ENCODE assay signal across 8 cellular contexts in genomic region chr15:65303687-65304392, GRCh38. TPM values are rescaled to one million over a fixed set of nuclear protein-coding genes. Genes with fewer than 3 reads are reported as not detected.
DNase-seq lines count a peak whose midpoint lies in the region; ATAC-seq and TF ChIP-seq lines count a peak whose summit lies in the region.

No MANE protein-coding gene starts in this region.

- peak overlapping the region; percentile 96 for H3K27ac Mint-ChIP-seq in T-helper 1 cell treated with Interleukin-12 subunit alpha and Interleukin-12 subunit beta and Interleukin-4 antibody, amounts not matched to agents 30 μg/mL and 1 μg/mL, for 36 hours

- intact Hi-C loops in mammary epithelial cell (cut with micrococcal nuclease) = loop anchor here (1.0 to 5.0 kb wide), 4 partner anchors 8 to 572 kb away; partner anchors contain the start of gene RNU5A-1
- intact Hi-C loops in spleen (cut with DNase I; ENCODE audit: low total_unique reads) = no loop called here

- CTCF ChIA-PET in AG04449 (lab: Yijun Ruan, JAX) (interaction anchor here (0.8 to 1.5 kb wide), 2 partner anchors 18 to 118 kb away, joined by 4 read pairs; no protein-coding TSS in a partner anchor), mammary epithelial cell (lab: Charles Lee; ENCODE audit: low non-redundant PET) (no interaction called here)

- H3K4me1 Mint-ChIP-seq in T-helper 1 cell treated with Interleukin-12 subunit alpha and Interleukin-12 subunit beta and Interleukin-4 antibody, amounts not matched to agents 30 μg/mL and 1 μg/mL, for 36 hours (ENCODE audit: low read depth) = peaks cover 27% of the 10 kb centered on the region

- H3K27me3 ChIP-seq in mammary epithelial cell (ENCODE audit: insufficient read depth, low read length) (no peaks in the 10 kb centered on the region), spleen (replicated peaks in 1 of 7) (no peaks in the 10 kb centered on the region)

- WGBS in mammary epithelial cell (ENCODE audit: low coverage, missing lambda C conversion rate) = 2% methylated on average over 25 of the region's 25 CpGs
- 2 to 4% (median 2%) methylated on average over 25 of the region's 25 CpGs for WGBS in spleen, 5 donors

- H3K4me3 ChIP-seq in AG04449 (ENCODE audit: low read depth, low read length) = peak overlapping the region; percentile 56
- H3K4me3 ChIP-seq in mammary epithelial cell (replicated peaks in 1 of 3; ENCODE audit: insufficient read depth in 1 of 3, low read depth in 2 of 3, low read length in 3 of 3) = peak overlapping the region; percentile 40 to 90 (median 45)
- H3K4me3 ChIP-seq in spleen = peak overlapping the region; percentile 37 to 80 (median 48)

- H3K4me2 ChIP-seq in mammary epithelial cell (ENCODE audit: insufficient read depth, low read depth, low read length) = peak overlapping the region; percentile 88

- DNase-seq in AG04449 (ENCODE audit: low read depth, low spot score) (no peak), Kasumi-1 (lab: John Stamatoyannopoulos, UW) (peak; percentile 74 to 80), mammary epithelial cell (peak; percentile 66), kidney glomerular epithelial cell (lab: John Stamatoyannopoulos, UW) (peak; percentile 82), spleen (peak; percentile 85)

- peak overlapping the region; percentile 95 for H2AFZ ChIP-seq in mammary epithelial cell (ENCODE audit: low read depth, low read length)

- peak overlapping the region; percentile 86 for H3K9ac ChIP-seq in mammary epithelial cell (ENCODE audit: insufficient read depth, low read length)

- no peaks in the 10 kb centered on the region for H3K27me3 Mint-ChIP-seq in T-helper 1 cell treated with Interleukin-12 subunit alpha and Interleukin-12 subunit beta and Interleukin-4 antibody, amounts not matched to agents 30 μg/mL and 1 μg/mL, for 36 hours (ENCODE audit: low read depth)

- H3K27ac ChIP-seq in mammary epithelial cell (ENCODE audit: insufficient read depth, low read depth, low read length) (peak overlapping the region; percentile 100), spleen (peak overlapping the region; percentile 79 to 94 (median 90))

- H3K4me1 ChIP-seq in mammary epithelial cell (ENCODE audit: insufficient read depth, low read length) = peaks cover 14% of the 10 kb centered on the region
- H3K4me1 ChIP-seq in spleen = peaks cover 4 to 50% (median 20%) of the 10 kb centered on the region in 6 donors

- H3K4me3 Mint-ChIP-seq in T-helper 1 cell treated with Interleukin-12 subunit alpha and Interleukin-12 subunit beta and Interleukin-4 antibody, amounts not matched to agents 30 μg/mL and 1 μg/mL, for 36 hours = peak overlapping the region; percentile 93

- H3K36me3 Mint-ChIP-seq in T-helper 1 cell treated with Interleukin-12 subunit alpha and Interleukin-12 subunit beta and Interleukin-4 antibody, amounts not matched to agents 30 μg/mL and 1 μg/mL, for 36 hours (ENCODE audit: low read depth) = no peaks in the 10 kb centered on the region

- TF ChIP-seq CTCF in AG04449 (IDR thresholded peaks at IDR 0.05; ENCODE audit: insufficient read depth, low read length, missing control alignments) (no peak), mammary epithelial cell (conservative IDR thresholded peaks at IDR 0.05 in 1 of 2, IDR thresholded peaks at IDR 0.05 in 1 of 2; ENCODE audit: extremely low read depth in 1 of 2, insufficient read depth in 1 of 2, low read depth in 1 of 2, low read length in 2 of 2) (no peak), spleen (IDR thresholded peaks at IDR 0.05 in 8 of 11, conservative IDR thresholded peaks at IDR 0.05 in 3 of 11) (no peak)

- no TSS peak for BruUV-seq in mammary epithelial cell (replicated peaks; lab: Mats Ljungman, UMichigan)

- dilution Hi-C loops in mammary epithelial cell (cut with HindIII; ENCODE audit: low sequenced_read_pairs) = no loop called here

- no peaks in the 10 kb centered on the region for H3K79me2 ChIP-seq in mammary epithelial cell (ENCODE audit: insufficient read depth, low read length)

- TF ChIP-seq POLR2A in spleen (IDR thresholded peaks at IDR 0.05) = no peak

- in situ Hi-C loops in mammary epithelial cell (cut with MboI; ENCODE audit: low sequenced_read_pairs in 2 of 2) = no loop called here

- H3K36me3 ChIP-seq in mammary epithelial cell (ENCODE audit: insufficient read depth, low read length) = no peaks in the 10 kb centered on the region
- H3K36me3 ChIP-seq in spleen = no peaks in the 10 kb centered on the region

- ATAC-seq in GM19035 (IDR thresholded peaks at IDR 0.05; ENCODE audit: unreplicated experiment) (peak; percentile 9), HG02970 (IDR thresholded peaks at IDR 0.05; ENCODE audit: low FRiP score, unreplicated experiment) (no peak)

- H3K9me3 ChIP-seq in mammary epithelial cell (replicated peaks; ENCODE audit: insufficient read depth, low read length) (no peaks in the 10 kb centered on the region), spleen (no peaks in the 10 kb centered on the region)

- H3K9me3 Mint-ChIP-seq in T-helper 1 cell treated with Interleukin-12 subunit alpha and Interleukin-12 subunit beta and Interleukin-4 antibody, amounts not matched to agents 30 μg/mL and 1 μg/mL, for 36 hours = no peaks in the 10 kb centered on the region

- no peaks in the 10 kb centered on the region for H4K20me1 ChIP-seq in mammary epithelial cell (ENCODE audit: insufficient read depth, low read length)

- POLR2A ChIA-PET in AG04449 (lab: Yijun Ruan, JAX) = interaction anchor here (0.5 to 2.7 kb wide), 20 partner anchors 7 to 281 kb away, joined by 3 to 42 read pairs (median 6); partner anchors contain the start of genes CILP, CLPX, PARP16 and RNU5A-1

RNA-seq across cellular contexts. Expression of gene RNU5B-1, which starts 0.6 kb away (rescaled TPM):
- not detected for total RNA-seq in mammary epithelial cell
- not detected for polyA plus RNA-seq in mammary epithelial cell
- under 0.01 TPM for polyA minus RNA-seq in mammary epithelial cell
- total RNA-seq in spleen = 10 to 100 TPM in 4 of 7 donors, not detected in 3; 24.2 to 62.3 (median 32.6) TPM
- not detected for polyA plus RNA-seq in spleen

RNA-seq across cellular contexts. Expression of gene RNU5A-1, which starts 8.0 kb away (rescaled TPM):
- total RNA-seq in mammary epithelial cell = not detected
- polyA plus RNA-seq in mammary epithelial cell = not detected
- polyA minus RNA-seq in mammary epithelial cell = under 0.01 TPM
- total RNA-seq in spleen = not detected
- polyA plus RNA-seq in spleen = not detected

RNA-seq across cellular contexts. Expression of gene PARP16, which starts 17.2 kb away (rescaled TPM):
- total RNA-seq in mammary epithelial cell (1 to 10 TPM; 4.9 to 5.2 TPM), spleen (10 to 100 TPM in 4 of 7 donors, 1 to 10 TPM in 3; 8.7 to 11.3 (median 10.2) TPM)
- polyA plus RNA-seq in mammary epithelial cell (3.0 TPM), spleen (1 to 10 TPM; 6.4 to 7.9 (median 6.7) TPM)
- 23.8 TPM for polyA minus RNA-seq in mammary epithelial cell
